Comparison of ENCODE assay signal across 2 cellular contexts in genomic region chrX:115031989-115032388, GRCh38.
TF ChIP-seq lines count a peak whose summit lies in the region.

No MANE protein-coding gene starts in this region.

TF ChIP-seq in SK-N-SH, 30 proteins besides CTCF, POLR2A, EP300 and RAD21 (continued from another document):
- TF ChIP-seq, protein P1, sequence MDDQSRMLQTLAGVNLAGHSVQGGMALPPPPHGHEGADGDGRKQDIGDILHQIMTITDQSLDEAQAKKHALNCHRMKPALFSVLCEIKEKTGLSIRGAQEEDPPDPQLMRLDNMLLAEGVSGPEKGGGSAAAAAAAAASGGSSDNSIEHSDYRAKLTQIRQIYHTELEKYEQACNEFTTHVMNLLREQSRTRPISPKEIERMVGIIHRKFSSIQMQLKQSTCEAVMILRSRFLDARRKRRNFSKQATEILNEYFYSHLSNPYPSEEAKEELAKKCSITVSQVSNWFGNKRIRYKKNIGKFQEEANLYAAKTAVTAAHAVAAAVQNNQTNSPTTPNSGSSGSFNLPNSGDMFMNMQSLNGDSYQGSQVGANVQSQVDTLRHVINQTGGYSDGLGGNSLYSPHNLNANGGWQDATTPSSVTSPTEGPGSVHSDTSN (IDR thresholded peaks at IDR 0.05), result peak; percentile 43; the same call in 1 of the 2 replicates
- TF ChIP-seq, protein P2, sequence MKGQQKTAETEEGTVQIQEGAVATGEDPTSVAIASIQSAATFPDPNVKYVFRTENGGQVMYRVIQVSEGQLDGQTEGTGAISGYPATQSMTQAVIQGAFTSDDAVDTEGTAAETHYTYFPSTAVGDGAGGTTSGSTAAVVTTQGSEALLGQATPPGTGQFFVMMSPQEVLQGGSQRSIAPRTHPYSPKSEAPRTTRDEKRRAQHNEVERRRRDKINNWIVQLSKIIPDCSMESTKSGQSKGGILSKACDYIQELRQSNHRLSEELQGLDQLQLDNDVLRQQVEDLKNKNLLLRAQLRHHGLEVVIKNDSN (IDR thresholded peaks at IDR 0.05; ENCODE audit: borderline replicate concordance, low read depth), result no peak
- TF ChIP-seq FOXM1 (IDR thresholded peaks at IDR 0.05; ENCODE audit: low read depth) (no peak), SIN3A (IDR thresholded peaks at IDR 0.05; ENCODE audit: borderline replicate concordance, low read depth, low read length) (no peak)

TF ChIP-seq in SK-N-SH treated with all-trans-retinoic acid at 6 μM for 48 hours, 23 proteins besides CTCF, POLR2A, EP300 and RAD21:
- TF ChIP-seq TSHZ2 (CRISPR knock-in tag; IDR thresholded peaks at IDR 0.05), result no peak
- TF ChIP-seq ZNF565 (CRISPR knock-in tag; conservative IDR thresholded peaks at IDR 0.05; ENCODE audit: low read depth), result no peak
- no peak for TF ChIP-seq SNAI2 (CRISPR knock-in tag; IDR thresholded peaks at IDR 0.05)
- no peak for TF ChIP-seq ZNF70 (CRISPR knock-in tag; IDR thresholded peaks at IDR 0.05)
- TF ChIP-seq OSR1 (CRISPR knock-in tag; IDR thresholded peaks at IDR 0.05), result no peak
- TF ChIP-seq, protein P3, sequence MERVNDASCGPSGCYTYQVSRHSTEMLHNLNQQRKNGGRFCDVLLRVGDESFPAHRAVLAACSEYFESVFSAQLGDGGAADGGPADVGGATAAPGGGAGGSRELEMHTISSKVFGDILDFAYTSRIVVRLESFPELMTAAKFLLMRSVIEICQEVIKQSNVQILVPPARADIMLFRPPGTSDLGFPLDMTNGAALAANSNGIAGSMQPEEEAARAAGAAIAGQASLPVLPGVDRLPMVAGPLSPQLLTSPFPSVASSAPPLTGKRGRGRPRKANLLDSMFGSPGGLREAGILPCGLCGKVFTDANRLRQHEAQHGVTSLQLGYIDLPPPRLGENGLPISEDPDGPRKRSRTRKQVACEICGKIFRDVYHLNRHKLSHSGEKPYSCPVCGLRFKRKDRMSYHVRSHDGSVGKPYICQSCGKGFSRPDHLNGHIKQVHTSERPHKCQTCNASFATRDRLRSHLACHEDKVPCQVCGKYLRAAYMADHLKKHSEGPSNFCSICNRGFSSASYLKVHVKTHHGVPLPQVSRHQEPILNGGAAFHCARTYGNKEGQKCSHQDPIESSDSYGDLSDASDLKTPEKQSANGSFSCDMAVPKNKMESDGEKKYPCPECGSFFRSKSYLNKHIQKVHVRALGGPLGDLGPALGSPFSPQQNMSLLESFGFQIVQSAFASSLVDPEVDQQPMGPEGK (CRISPR knock-in tag; IDR thresholded peaks at IDR 0.05; ENCODE audit: borderline replicate concordance), result no peak
- TF ChIP-seq ISL1 (CRISPR knock-in tag; IDR thresholded peaks at IDR 0.05), result no peak
- TF ChIP-seq, protein P4, sequence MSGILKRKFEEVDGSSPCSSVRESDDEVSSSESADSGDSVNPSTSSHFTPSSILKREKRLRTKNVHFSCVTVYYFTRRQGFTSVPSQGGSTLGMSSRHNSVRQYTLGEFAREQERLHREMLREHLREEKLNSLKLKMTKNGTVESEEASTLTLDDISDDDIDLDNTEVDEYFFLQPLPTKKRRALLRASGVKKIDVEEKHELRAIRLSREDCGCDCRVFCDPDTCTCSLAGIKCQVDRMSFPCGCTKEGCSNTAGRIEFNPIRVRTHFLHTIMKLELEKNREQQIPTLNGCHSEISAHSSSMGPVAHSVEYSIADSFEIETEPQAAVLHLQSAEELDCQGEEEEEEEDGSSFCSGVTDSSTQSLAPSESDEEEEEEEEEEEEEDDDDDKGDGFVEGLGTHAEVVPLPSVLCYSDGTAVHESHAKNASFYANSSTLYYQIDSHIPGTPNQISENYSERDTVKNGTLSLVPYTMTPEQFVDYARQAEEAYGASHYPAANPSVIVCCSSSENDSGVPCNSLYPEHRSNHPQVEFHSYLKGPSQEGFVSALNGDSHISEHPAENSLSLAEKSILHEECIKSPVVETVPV (CRISPR knock-in tag; IDR thresholded peaks at IDR 0.05), result no peak
- no peak for TF ChIP-seq TOX (CRISPR knock-in tag; IDR thresholded peaks at IDR 0.05; ENCODE audit: borderline replicate concordance)
- no peak for TF ChIP-seq GLIS3 (CRISPR knock-in tag; IDR thresholded peaks at IDR 0.05)
- no peak for TF ChIP-seq ZFP30 (CRISPR knock-in tag; IDR thresholded peaks at IDR 0.05)
